In the genomic region with DNA sequence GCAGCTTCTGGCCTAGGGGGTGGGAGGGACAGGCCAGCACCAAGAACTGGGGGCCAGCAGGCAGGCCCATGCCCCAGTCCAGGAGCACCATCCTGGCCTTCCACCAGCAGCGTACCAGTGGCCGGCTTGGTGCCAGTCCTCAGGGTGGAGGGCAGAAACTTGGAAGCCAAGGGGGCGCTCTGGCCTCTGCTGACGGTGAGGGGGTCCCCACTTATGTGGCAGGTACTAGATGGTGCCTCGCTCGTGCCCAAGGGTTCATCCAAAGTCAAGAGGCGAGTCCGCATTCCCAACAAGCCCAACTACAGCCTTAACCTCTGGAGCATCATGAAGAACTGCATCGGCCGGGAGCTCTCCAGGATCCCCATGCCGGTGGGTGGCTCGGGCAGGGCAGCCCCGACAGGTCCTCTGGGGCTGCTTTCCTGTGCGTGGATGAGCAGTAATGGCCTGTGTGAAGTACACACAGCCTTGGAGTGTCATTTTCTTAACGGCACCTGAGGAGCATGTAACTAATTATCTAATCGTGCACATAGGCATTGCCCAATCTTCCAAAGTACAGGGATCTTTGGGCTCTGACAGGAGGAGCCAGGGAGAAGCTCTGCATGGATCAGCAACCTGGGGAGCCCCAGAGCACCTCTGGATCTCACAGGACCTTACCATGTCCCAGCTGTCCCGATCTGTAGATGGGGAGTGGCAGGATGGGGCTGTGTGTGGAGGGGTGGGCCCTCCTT, we compare ENCODE assay signal across 27 cellular contexts.
A peak's percentile ranks its signal among the peaks of the same experiment; 100 is the strongest.
DNase-seq lines count a peak whose midpoint lies in the region; ATAC-seq and TF ChIP-seq lines count a peak whose summit lies in the region.
"Had no signal": no experiment of that assay in that cellular context is flagged by ENCODE, and none has a peak within 500 bp of the region (broad histone marks: within the 10 kb centered on the region; RNA-seq: fewer than 3 reads in every experiment).

No MANE protein-coding gene starts in this region.

- H3K4me1 Mint-ChIP-seq in endodermal cell (peaks cover 13% of the 10 kb centered on the region), GM23338 (peaks cover 22% of the 10 kb centered on the region)
- H3K4me1 Mint-ChIP-seq: brain had no signal

- WGBS in heart right ventricle, 2 donors, result 91 to 92% methylated on average over 17 of the region's 17 CpGs
- 94 to 98% methylated on average over 15 to 17 of the region's 17 CpGs for WGBS in endodermal cell (ENCODE audit: insufficient coverage in 1 of 2, insufficient read length in 1 of 2), 2 experiments
- WGBS in neuronal stem cell (ENCODE audit: extremely low coverage in 2 of 2, insufficient read length in 2 of 2, insufficient replicate concordance in 1 of 2), 2 donors, result no CpG with 5 or more reads among the region's 17 CpGs

- H2BK120ac ChIP-seq in neuronal stem cell (ENCODE audit: low read depth, low read length), result no peak overlapping the region

- H3K4me3 ChIP-seq in left ventricle myocardium inferior (no peak overlapping the region), heart right ventricle (no peak overlapping the region), endodermal cell (ENCODE audit: low read length) (no peak overlapping the region), neuronal stem cell (ENCODE audit: low read length in 2 of 2) (no peak overlapping the region), upper lobe of right lung (no peak overlapping the region), GM23338 (no peak overlapping the region), MG63 (no peak overlapping the region)
- H3K4me3 ChIP-seq: BLaER1, GM12878, Peyer's patch had no signal

- no peaks in the 10 kb centered on the region for H3K27me3 Mint-ChIP-seq in endodermal cell (ENCODE audit: insufficient read depth)
- peaks cover 16% of the 10 kb centered on the region for H3K27me3 Mint-ChIP-seq in GM23338 (ENCODE audit: insufficient read depth, low read depth, poor library complexity)
- H3K27me3 Mint-ChIP-seq: activated CD4-positive, alpha-beta T cell treated with anti-CD3 and anti-CD28 coated beads, Interleukin-2, amount 10 ng/mL, durations not matched to agents 24 days and 14 days; activated T-cell treated with anti-CD3 and anti-CD28 coated beads, Interleukin-2, amount 50 U/mL, for 24 hours; brain; stimulated activated naive B cell treated with anti-CD40 and anti-IgM and Interleukin-4, amounts not matched to agents 10 μg/mL and 1 μg/mL and 100 μg/mL, for 72 hours had no signal

- H3K4me2 ChIP-seq in neuronal stem cell (ENCODE audit: insufficient read depth, low read length, poor library complexity, severe bottlenecking) (no peak overlapping the region), GM23338 (no peak overlapping the region)
- H3K4me2 ChIP-seq: BLaER1 had no signal

- no peaks in the 10 kb centered on the region for H3K79me2 ChIP-seq in GM23338 (replicated peaks; ENCODE audit: insufficient read depth)

- peaks cover 35% of the 10 kb centered on the region for H3K36me3 ChIP-seq in left ventricle myocardium inferior
- peaks cover 0 to 48% (median 0%) of the 10 kb centered on the region in 9 donors for H3K36me3 ChIP-seq in heart right ventricle
- peaks cover 9% of the 10 kb centered on the region for H3K36me3 ChIP-seq in endodermal cell (ENCODE audit: control insufficient read depth, insufficient read depth, low read length)
- peaks cover 0 to 9% of the 10 kb centered on the region in 2 donors for H3K36me3 ChIP-seq in neuronal stem cell (replicated peaks in 1 of 2; ENCODE audit: control insufficient read depth in 2 of 2, insufficient read depth in 2 of 2, low read length in 2 of 2)
- H3K36me3 ChIP-seq in upper lobe of right lung, result no peaks in the 10 kb centered on the region
- no peaks in the 10 kb centered on the region for H3K36me3 ChIP-seq in GM23338 (ENCODE audit: insufficient read depth)
- peaks cover 5% of the 10 kb centered on the region for H3K36me3 ChIP-seq in MG63
- H3K36me3 ChIP-seq: Peyer's patch had no signal

- H4K8ac ChIP-seq in neuronal stem cell (ENCODE audit: low read depth, low read length), result no peak overlapping the region

- H2BK12ac ChIP-seq in neuronal stem cell (ENCODE audit: low read length), result no peak overlapping the region

- H3K27ac Mint-ChIP-seq in endodermal cell, result no peak overlapping the region
- no peak overlapping the region for H3K27ac Mint-ChIP-seq in GM23338
- H3K27ac Mint-ChIP-seq: activated CD4-positive, alpha-beta T cell treated with anti-CD3 and anti-CD28 coated beads, Interleukin-2, amount 10 ng/mL, durations not matched to agents 24 days and 14 days; activated T-cell treated with anti-CD3 and anti-CD28 coated beads, Interleukin-2, amount 50 U/mL, for 24 hours; stimulated activated naive B cell treated with anti-CD40 and anti-IgM and Interleukin-4, amounts not matched to agents 10 μg/mL and 1 μg/mL and 100 μg/mL, for 72 hours had no signal

- no peak for TF ChIP-seq CTCF in left ventricle myocardium inferior (IDR thresholded peaks at IDR 0.05; ENCODE audit: borderline replicate concordance)
- TF ChIP-seq CTCF in heart right ventricle (IDR thresholded peaks at IDR 0.05), result no peak
- TF ChIP-seq CTCF in endodermal cell (conservative IDR thresholded peaks at IDR 0.05), result no peak
- TF ChIP-seq CTCF in upper lobe of right lung (IDR thresholded peaks at IDR 0.05), result no peak
- TF ChIP-seq CTCF in GM23338 (conservative IDR thresholded peaks at IDR 0.05; ENCODE audit: low read depth in 2 of 2), result no peak

- H3K9ac ChIP-seq in endodermal cell (ENCODE audit: extremely low read depth, low read length, poor library complexity, severe bottlenecking) (no peak overlapping the region), neuronal stem cell (ENCODE audit: low read depth, low read length, poor library complexity) (no peak overlapping the region)
- H3K9ac ChIP-seq: BLaER1 had no signal

- H3K4ac ChIP-seq in neuronal stem cell (ENCODE audit: low read length), result no peak overlapping the region

- no peak overlapping the region for H3K14ac ChIP-seq in neuronal stem cell (ENCODE audit: low read length)

- no peak overlapping the region for H3K18ac ChIP-seq in neuronal stem cell (ENCODE audit: low read length)

- no peak overlapping the region for H3K27ac ChIP-seq in left ventricle myocardium inferior (replicated peaks)
- H3K27ac ChIP-seq in heart right ventricle, result no peak overlapping the region
- H3K27ac ChIP-seq in endodermal cell (ENCODE audit: low read depth, low read length), result no peak overlapping the region
- H3K27ac ChIP-seq in neuronal stem cell (replicated peaks; ENCODE audit: low read length), result no peak overlapping the region
- no peak overlapping the region for H3K27ac ChIP-seq in upper lobe of right lung
- no peak overlapping the region for H3K27ac ChIP-seq in GM23338 (ENCODE audit: low read depth)
- H3K27ac ChIP-seq: Peyer's patch, VCaP had no signal

- H3F3A ChIP-seq in GM23338 (replicated peaks; ENCODE audit: low read depth), result no peaks in the 10 kb centered on the region

- DNase-seq in left ventricle myocardium inferior, result peak; percentile 6
- DNase-seq in heart right ventricle, result no peak
- DNase-seq in endodermal cell, result peak; percentile 34
- no peak for DNase-seq in neuronal stem cell (ENCODE audit: low spot score)
- DNase-seq in upper lobe of right lung, result peak; percentile 39
- no peak for DNase-seq in GM23338 (ENCODE audit: low spot score)
- no peak for DNase-seq in MG63
- DNase-seq: activated CD4-positive, alpha-beta T cell treated with anti-CD3 and anti-CD28 coated beads, Interleukin-2, amount 10 ng/mL, durations not matched to agents 24 days and 14 days; activated naive CD4-positive, alpha-beta T cell treated with Interleukin-2 at 50 U/mL for 16 hours; activated T-cell treated with anti-CD3 and anti-CD28 coated beads, Interleukin-2, amount 50 U/mL, for 24 hours; DMS153; HCEC 1CT; hypothalamus; mesendoderm; NCI-H2107; NCI-H748 treated with DMSO at 0.1 percent for 48 hours; SIG-M5; stimulated activated naive B cell treated with anti-CD40 and anti-IgM and Interleukin-4, amounts not matched to agents 10 μg/mL and 1 μg/mL and 100 μg/mL, for 72 hours; substantia nigra; SW 1271; T-helper 9 cell had no signal

- H3K4me3 Mint-ChIP-seq in endodermal cell, result no peak overlapping the region
- no peak overlapping the region for H3K4me3 Mint-ChIP-seq in GM23338
- H3K4me3 Mint-ChIP-seq: activated CD4-positive, alpha-beta T cell treated with anti-CD3 and anti-CD28 coated beads, Interleukin-2, amount 10 ng/mL, durations not matched to agents 24 days and 14 days; activated T-cell treated with anti-CD3 and anti-CD28 coated beads, Interleukin-2, amount 50 U/mL, for 24 hours; brain; stimulated activated naive B cell treated with anti-CD40 and anti-IgM and Interleukin-4, amounts not matched to agents 10 μg/mL and 1 μg/mL and 100 μg/mL, for 72 hours had no signal

- peaks cover 21% of the 10 kb centered on the region for H3K36me3 Mint-ChIP-seq in endodermal cell (ENCODE audit: low read depth)
- H3K36me3 Mint-ChIP-seq in GM23338 (ENCODE audit: low read depth), result peaks cover 10% of the 10 kb centered on the region; the same call in 1 of the 3 replicates

- H3K4me1 ChIP-seq in left ventricle myocardium inferior, result peaks cover 9% of the 10 kb centered on the region
- H3K4me1 ChIP-seq in heart right ventricle, result no peaks in the 10 kb centered on the region
- peaks cover 3% of the 10 kb centered on the region for H3K4me1 ChIP-seq in endodermal cell (ENCODE audit: control insufficient read depth, insufficient read depth, low read length)
- H3K4me1 ChIP-seq in neuronal stem cell (ENCODE audit: control insufficient read depth in 2 of 2, insufficient read depth in 1 of 2, low read depth in 1 of 2, low read length in 2 of 2), result no peaks in the 10 kb centered on the region
- no peaks in the 10 kb centered on the region for H3K4me1 ChIP-seq in upper lobe of right lung
- H3K4me1 ChIP-seq in GM23338 (ENCODE audit: insufficient read depth), result peaks cover 5% of the 10 kb centered on the region; the same call in 1 of the 2 replicates
- H3K4me1 ChIP-seq: Peyer's patch had no signal

- ATAC-seq in heart right ventricle (no peak), upper lobe of right lung (no peak), HG03108 (IDR thresholded peaks at IDR 0.05; ENCODE audit: unreplicated experiment) (no peak), GM23338 (no peak)
- ATAC-seq: GM12878; stimulated activated naive B cell treated with anti-CD40 and anti-IgM and Interleukin-4, amounts not matched to agents 10 μg/mL and 1 μg/mL and 100 μg/mL, for 72 hours had no signal

- H3K9me3 ChIP-seq in left ventricle myocardium inferior (replicated peaks) (no peaks in the 10 kb centered on the region), heart right ventricle (no peaks in the 10 kb centered on the region), endodermal cell (ENCODE audit: control insufficient read depth, low read length) (no peaks in the 10 kb centered on the region), neuronal stem cell (replicated peaks in 1 of 2; ENCODE audit: control insufficient read depth in 2 of 2, insufficient read depth in 1 of 2, low read depth in 1 of 2, low read length in 2 of 2) (no peaks in the 10 kb centered on the region), upper lobe of right lung (no peaks in the 10 kb centered on the region), MG63 (no peaks in the 10 kb centered on the region)
- H3K9me3 ChIP-seq: BLaER1, Peyer's patch had no signal

- no peaks in the 10 kb centered on the region for H4K20me1 ChIP-seq in GM23338 (replicated peaks; ENCODE audit: insufficient read depth)
- H4K20me1 ChIP-seq: BLaER1 had no signal

- H3K9me2 ChIP-seq in GM23338 (ENCODE audit: insufficient read depth), result no peaks in the 10 kb centered on the region

- no peaks in the 10 kb centered on the region for H3K9me3 Mint-ChIP-seq in endodermal cell
- H3K9me3 Mint-ChIP-seq in GM23338, result no peaks in the 10 kb centered on the region
- H3K9me3 Mint-ChIP-seq: activated CD4-positive, alpha-beta T cell treated with anti-CD3 and anti-CD28 coated beads, Interleukin-2, amount 10 ng/mL, durations not matched to agents 24 days and 14 days; activated T-cell treated with anti-CD3 and anti-CD28 coated beads, Interleukin-2, amount 50 U/mL, for 24 hours; brain; stimulated activated naive B cell treated with anti-CD40 and anti-IgM and Interleukin-4, amounts not matched to agents 10 μg/mL and 1 μg/mL and 100 μg/mL, for 72 hours had no signal

- no peak overlapping the region for H4K91ac ChIP-seq in neuronal stem cell (ENCODE audit: low read depth, low read length, poor library complexity)

- no peak overlapping the region for H2BK15ac ChIP-seq in neuronal stem cell (ENCODE audit: low read length)

- no peaks in the 10 kb centered on the region for H3K27me3 ChIP-seq in left ventricle myocardium inferior (ENCODE audit: low read depth)
- H3K27me3 ChIP-seq in heart right ventricle, result no peaks in the 10 kb centered on the region
- no peaks in the 10 kb centered on the region for H3K27me3 ChIP-seq in endodermal cell (ENCODE audit: control insufficient read depth, insufficient read depth, low read length, poor library complexity, severe bottlenecking)
- H3K27me3 ChIP-seq in neuronal stem cell (ENCODE audit: control insufficient read depth in 3 of 3, insufficient read depth in 3 of 3, low read depth in 1 of 3, low read length in 3 of 3), result no peaks in the 10 kb centered on the region
- no peaks in the 10 kb centered on the region for H3K27me3 ChIP-seq in upper lobe of right lung
- H3K27me3 ChIP-seq in GM23338 (ENCODE audit: insufficient read depth), result no peaks in the 10 kb centered on the region
- H3K27me3 ChIP-seq in MG63, result no peaks in the 10 kb centered on the region
- H3K27me3 ChIP-seq: BLaER1, Peyer's patch had no signal

- intact Hi-C loops in left ventricle myocardium inferior (cut with micrococcal nuclease) (no loop called here), heart right ventricle (cut with DNase I) (loop anchor here in 1 of 10 donors (10.0 kb wide), 1 partner anchor 125 kb away; no protein-coding TSS in a partner anchor), upper lobe of right lung (cut with DNase I) (loop anchor here (10.0 kb wide), 1 partner anchor 125 kb away; no protein-coding TSS in a partner anchor)

- H2BK5ac ChIP-seq in neuronal stem cell (ENCODE audit: low read length), result peak overlapping the region; percentile 6

- peak overlapping the region; percentile 43 for H3K23ac ChIP-seq in neuronal stem cell (ENCODE audit: low read depth, low read length, poor library complexity)

- H3K79me1 ChIP-seq in neuronal stem cell (ENCODE audit: low read depth, low read length), result no peaks in the 10 kb centered on the region

- H2AK5ac ChIP-seq in neuronal stem cell (ENCODE audit: low read depth, low read length), result no peak overlapping the region

- H2AFZ ChIP-seq in neuronal stem cell (ENCODE audit: low read length) (no peak overlapping the region), GM23338 (no peak overlapping the region)

Comparison
In these comparisons a context has a peak if more than half of its experiments do, and no peak if none do; other contexts are left out.
1. DNase-seq: peak in left ventricle myocardium inferior (single experiment), endodermal cell (single experiment) and upper lobe of right lung (single experiment); none in heart right ventricle (0 of 2), neuronal stem cell (single experiment), GM23338 (single experiment) and MG63 (single experiment).